ENCODE assay signal across 1 cellular context in genomic region chr2:33607905-33608304, GRCh38.
TF ChIP-seq lines count a peak whose summit lies in the region.

No MANE protein-coding gene starts in this region.

TF ChIP-seq in H1, 55 proteins besides CTCF, POLR2A, EP300 and RAD21 (continued from another document):
- TF ChIP-seq CHD7 (IDR thresholded peaks at IDR 0.05; ENCODE audit: insufficient replicate concordance, low read length) = no peak
- no peak for TF ChIP-seq SUZ12 (IDR thresholded peaks at IDR 0.05; ENCODE audit: low read length)
- TF ChIP-seq YY1 (IDR thresholded peaks at IDR 0.05; ENCODE audit: low read depth, low read length) = no peak
- TF ChIP-seq CHD2 (IDR thresholded peaks at IDR 0.05; ENCODE audit: low read length) = no peak
